1 cellular context compared by ENCODE assay signal in the genomic region with DNA sequence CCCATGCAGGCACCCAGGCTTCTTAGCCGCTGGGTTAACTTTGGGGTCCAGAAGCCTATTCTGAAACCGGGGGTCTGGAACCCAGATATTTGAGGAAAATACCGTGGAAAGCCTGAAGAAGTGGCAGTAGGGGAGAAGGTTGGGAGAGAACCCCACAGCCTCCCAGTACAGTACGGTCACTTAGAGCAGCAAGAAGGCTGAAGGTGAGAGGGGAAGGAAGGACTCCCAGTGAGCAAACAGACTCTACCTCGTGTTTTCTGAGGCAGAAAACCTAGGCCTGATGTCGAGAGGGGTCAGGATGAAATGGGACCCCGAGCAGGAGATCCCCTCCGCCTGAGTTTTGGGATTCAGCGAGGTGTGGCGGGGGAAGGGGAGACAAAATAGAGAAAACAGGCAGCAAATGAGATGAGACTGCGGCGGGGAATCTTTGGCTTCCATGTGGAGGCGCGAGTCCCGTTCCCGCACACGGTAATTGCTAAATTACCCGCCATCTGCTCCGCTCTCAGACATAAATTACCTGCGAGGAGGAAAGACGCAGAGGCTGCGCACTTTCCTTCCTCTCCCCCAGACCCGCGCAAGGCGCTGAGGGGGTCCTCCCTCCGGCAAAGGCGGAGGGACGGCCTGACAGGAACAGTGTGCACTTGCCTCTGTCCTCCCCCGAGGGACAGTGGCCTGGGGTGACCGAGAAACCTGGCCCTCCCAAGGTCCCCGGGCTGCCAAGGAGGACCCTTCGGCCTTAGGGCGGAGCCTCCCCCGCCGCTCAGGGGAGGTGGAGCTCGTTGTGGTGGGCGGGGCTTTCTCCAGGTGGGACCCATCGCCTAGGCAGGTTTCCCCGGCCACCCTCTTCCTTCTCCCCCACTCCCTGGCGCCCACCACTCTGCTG.
TF ChIP-seq lines count a peak whose summit lies in the region.

No MANE protein-coding gene starts in this region.

TF ChIP-seq in GM12878, 131 proteins besides CTCF, POLR2A, EP300 and RAD21:
- TF ChIP-seq, protein P1, sequence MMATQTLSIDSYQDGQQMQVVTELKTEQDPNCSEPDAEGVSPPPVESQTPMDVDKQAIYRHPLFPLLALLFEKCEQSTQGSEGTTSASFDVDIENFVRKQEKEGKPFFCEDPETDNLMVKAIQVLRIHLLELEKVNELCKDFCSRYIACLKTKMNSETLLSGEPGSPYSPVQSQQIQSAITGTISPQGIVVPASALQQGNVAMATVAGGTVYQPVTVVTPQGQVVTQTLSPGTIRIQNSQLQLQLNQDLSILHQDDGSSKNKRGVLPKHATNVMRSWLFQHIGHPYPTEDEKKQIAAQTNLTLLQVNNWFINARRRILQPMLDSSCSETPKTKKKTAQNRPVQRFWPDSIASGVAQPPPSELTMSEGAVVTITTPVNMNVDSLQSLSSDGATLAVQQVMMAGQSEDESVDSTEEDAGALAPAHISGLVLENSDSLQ (IDR thresholded peaks at IDR 0.05), result no peak
- TF ChIP-seq SUZ12 (IDR thresholded peaks at IDR 0.05; ENCODE audit: unreplicated experiment), result peak; percentile 78
TF ChIP-seq in GM12878: peak in this region for 1.
